In genomic region chr6:170575250-170575649, GRCh38 we compare ENCODE assay signal across 1 cellular context.
TF ChIP-seq lines count a peak whose summit lies in the region.

No MANE protein-coding gene starts in this region.

TF ChIP-seq in H1, 55 proteins besides CTCF, POLR2A, EP300 and RAD21:
- no peak for TF ChIP-seq SP4 (IDR thresholded peaks at IDR 0.05; ENCODE audit: low read length)
- TF ChIP-seq E2F6 (IDR thresholded peaks at IDR 0.05): no peak
- no peak for TF ChIP-seq EGR1 (IDR thresholded peaks at IDR 0.05; ENCODE audit: borderline replicate concordance, low read depth, low read length)
- TF ChIP-seq KDM4A (IDR thresholded peaks at IDR 0.05; ENCODE audit: low read depth, low read length, severe bottlenecking): no peak
- TF ChIP-seq CHD7 (IDR thresholded peaks at IDR 0.05; ENCODE audit: insufficient replicate concordance, low read length): no peak
- no peak for TF ChIP-seq GABPA (IDR thresholded peaks at IDR 0.05; ENCODE audit: borderline replicate concordance, insufficient read depth, low read length)
- no peak for TF ChIP-seq NRF1 (IDR thresholded peaks at IDR 0.05; ENCODE audit: low read depth, low read length)
- TF ChIP-seq CEBPB (IDR thresholded peaks at IDR 0.05; ENCODE audit: low read depth, low read length): no peak
- no peak for TF ChIP-seq SIRT6 (IDR thresholded peaks at IDR 0.05; ENCODE audit: low read length)
- TF ChIP-seq POU5F1 (IDR thresholded peaks at IDR 0.05; ENCODE audit: low read depth, low read length): no peak
- TF ChIP-seq JUN (IDR thresholded peaks at IDR 0.05; ENCODE audit: low read depth, low read length): no peak
- no peak for TF ChIP-seq MAFK (IDR thresholded peaks at IDR 0.05; ENCODE audit: low read depth, low read length)
